8 cellular contexts compared by ENCODE assay signal in the genomic region with DNA sequence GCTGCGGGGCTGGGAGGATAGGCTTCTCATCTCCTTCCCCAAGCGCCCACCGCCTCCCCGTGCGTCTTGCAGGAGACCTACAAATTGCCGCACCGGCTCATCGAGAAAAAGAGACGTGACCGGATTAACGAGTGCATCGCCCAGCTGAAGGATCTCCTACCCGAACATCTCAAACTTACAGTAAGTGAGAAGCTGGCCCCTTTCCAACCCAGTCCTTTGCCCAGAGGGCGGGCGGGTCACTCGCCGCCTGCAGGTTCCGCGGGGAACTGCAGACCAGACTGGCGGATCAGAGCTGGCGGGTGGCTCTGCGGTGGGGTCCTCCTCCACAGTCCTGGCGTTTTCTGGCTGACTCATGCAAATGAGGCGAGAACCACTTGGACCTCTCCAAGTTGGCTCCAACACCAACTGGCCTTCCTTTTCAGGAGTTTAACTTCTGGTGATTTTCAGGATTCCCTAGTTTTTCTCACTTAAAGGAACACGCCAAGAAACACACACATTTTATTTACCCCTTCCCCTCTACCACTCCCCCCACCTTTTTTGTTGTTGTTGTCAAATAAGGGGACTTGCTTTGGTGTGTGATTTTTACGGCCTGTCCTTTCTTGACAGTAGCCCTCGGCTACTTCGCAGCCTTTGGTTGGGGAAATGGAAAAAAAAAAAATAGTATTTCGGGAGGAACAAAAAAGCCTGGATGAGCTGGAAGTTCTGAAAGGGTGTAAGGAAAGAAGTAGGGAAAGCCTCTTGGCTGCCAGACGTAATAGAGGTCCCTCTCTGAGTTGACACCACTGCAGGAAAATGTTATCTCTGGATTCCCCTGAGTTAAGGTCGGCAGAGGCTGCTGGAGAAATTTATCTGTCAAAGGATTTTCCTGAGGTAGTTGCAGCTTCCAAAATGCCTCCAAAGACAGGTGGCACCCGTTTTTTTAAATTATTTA. TPM values are rescaled to one million over a fixed set of nuclear protein-coding genes. Genes with fewer than 3 reads are reported as not detected.
DNase-seq lines count a peak whose midpoint lies in the region; ATAC-seq and TF ChIP-seq lines count a peak whose summit lies in the region.

No MANE protein-coding gene starts in this region.

- 3% methylated on average over 23 to 32 of the region's 32 CpGs for WGBS in lower leg skin, 2 donors

- H3K27me3 Mint-ChIP-seq in activated CD4-positive, alpha-beta memory T cell treated with anti-CD3 and anti-CD28 coated beads for 36 hours = no peaks in the 10 kb centered on the region

- H3K4me3 Mint-ChIP-seq in activated CD4-positive, alpha-beta memory T cell treated with anti-CD3 and anti-CD28 coated beads for 36 hours = peak overlapping the region; percentile 87

- peak; percentile 10 for ATAC-seq in HG03045 (IDR thresholded peaks at IDR 0.05; ENCODE audit: unreplicated experiment)
- no peak for ATAC-seq in GM21423 (IDR thresholded peaks at IDR 0.05; ENCODE audit: unreplicated experiment)

- intact Hi-C loops in activated CD4-positive, alpha-beta memory T cell treated with anti-CD3 and anti-CD28 coated beads for 36 hours (cut with micrococcal nuclease) = loop anchor here (1.0 kb wide), 2 partner anchors 75 to 143 kb away; no protein-coding TSS in a partner anchor
- intact Hi-C loops in lower leg skin (cut with DNase I; ENCODE audit: low total_unique reads) = loop anchor here (5.0 kb wide), 1 partner anchor 42 kb away; no protein-coding TSS in a partner anchor

- H3K36me3 Mint-ChIP-seq in activated CD4-positive, alpha-beta memory T cell treated with anti-CD3 and anti-CD28 coated beads for 36 hours = peaks cover 55% of the 10 kb centered on the region

- H3K27ac Mint-ChIP-seq in activated CD4-positive, alpha-beta memory T cell treated with anti-CD3 and anti-CD28 coated beads for 36 hours = peak overlapping the region; percentile 99

- TF ChIP-seq CTCF in lower leg skin (IDR thresholded peaks at IDR 0.05) = peak in 1 of 3 donors; percentile 89

- TF ChIP-seq POLR2A in lower leg skin (IDR thresholded peaks at IDR 0.05) = no peak

- POLR2A ChIA-PET in activated CD4-positive, alpha-beta memory T cell treated with anti-CD3 and anti-CD28 coated beads for 36 hours (lab: Charles Lee) = interaction anchor here (0.6 to 12.7 kb wide), 27 partner anchors 14 to 269 kb away, joined by 3 to 263 read pairs (median 10); a partner anchor contains a TSS

- peak; percentile 73 for DNase-seq in GF-D8 (lab: John Stamatoyannopoulos, UW)
- peak; percentile 55 for DNase-seq in NCI-H748 treated with DMSO at 0.1 percent for 48 hours (lab: John Stamatoyannopoulos, UW)
- DNase-seq in activated CD4-positive, alpha-beta memory T cell treated with anti-CD3 and anti-CD28 coated beads for 36 hours = peak; percentile 95
- DNase-seq in dermis microvascular lymphatic vessel endothelial cell (ENCODE audit: low read depth in 2 of 2) = peak; percentile 64 to 91
- DNase-seq in lower leg skin (ENCODE audit: low spot score in 2 of 2) = peak; percentile 95 to 98
- peak; percentile 91 for DNase-seq in stimulated activated CD4-positive, alpha-beta T cell treated with anti-CD3 and anti-CD28 coated beads, Interleukin-4, amount 100 ng/mL, for 24 hours

- no peaks in the 10 kb centered on the region for H3K9me3 Mint-ChIP-seq in activated CD4-positive, alpha-beta memory T cell treated with anti-CD3 and anti-CD28 coated beads for 36 hours

- CTCF ChIA-PET in activated CD4-positive, alpha-beta memory T cell treated with anti-CD3 and anti-CD28 coated beads for 36 hours (lab: Charles Lee) = interaction anchor here (0.5 to 13.4 kb wide), 38 partner anchors 9 to 270 kb away, joined by 3 to 204 read pairs (median 6); no protein-coding TSS in a partner anchor

- peak overlapping the region; percentile 90 for H3K4me3 ChIP-seq in lower leg skin (ENCODE audit: low read depth, poor library complexity, severe bottlenecking)

- peaks cover 62% of the 10 kb centered on the region for H3K4me1 Mint-ChIP-seq in activated CD4-positive, alpha-beta memory T cell treated with anti-CD3 and anti-CD28 coated beads for 36 hours (ENCODE audit: low read depth)

RNA-seq across cellular contexts. Expression of a gene that starts 1.3 kb away (rescaled TPM):
- 100 to 1,000 TPM; 188 to 195 TPM for total RNA-seq in activated CD4-positive, alpha-beta memory T cell treated with anti-CD3 and anti-CD28 coated beads for 36 hours
- total RNA-seq in dermis microvascular lymphatic vessel endothelial cell (8.7 and 13.9 TPM in 2 replicates), lower leg skin (100 to 1,000 TPM in 3 of 4 donors, 10 to 100 TPM in 1; 69.9 to 178 (median 143) TPM)
